16 cellular contexts compared by ENCODE assay signal in the genomic region with DNA sequence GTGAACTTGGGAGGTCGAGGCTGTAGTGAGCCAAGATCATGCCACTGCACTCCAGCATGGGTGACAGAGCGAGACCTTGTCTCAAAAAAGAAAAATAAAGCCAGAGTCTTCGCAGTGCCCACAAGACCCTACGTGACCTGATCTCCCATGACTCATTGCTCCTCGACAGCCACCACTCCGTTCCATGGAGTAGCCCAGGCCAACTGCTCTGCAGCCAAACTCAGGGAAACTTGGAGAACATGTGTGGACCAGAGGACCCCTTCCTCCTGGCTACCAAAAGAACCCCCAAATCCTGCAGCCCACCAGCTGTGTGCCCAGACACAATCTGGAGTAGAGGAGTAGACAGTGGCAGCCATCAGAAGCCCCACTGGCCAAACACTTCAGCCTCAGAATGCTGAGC. TPM values are rescaled to one million over a fixed set of nuclear protein-coding genes. Genes with fewer than 3 reads are reported as not detected.
A peak's percentile ranks its signal among the peaks of the same experiment; 100 is the strongest.
DNase-seq lines count a peak whose midpoint lies in the region; ATAC-seq lines count a peak whose summit lies in the region.
"Had no signal": no experiment of that assay in that cellular context is flagged by ENCODE, and none has a peak within 500 bp of the region (broad histone marks: within the 10 kb centered on the region; RNA-seq: fewer than 3 reads in every experiment).

No MANE protein-coding gene starts in this region.

- no peaks in the 10 kb centered on the region for H3K27me3 ChIP-seq in CD8-positive, alpha-beta memory T cell (ENCODE audit: insufficient read depth, low read length, poor library complexity, severe bottlenecking)
- H3K27me3 ChIP-seq: MG63, Peyer's patch had no signal

- no peak overlapping the region for H3K4me3 ChIP-seq in CD8-positive, alpha-beta memory T cell (ENCODE audit: low read length)
- H3K4me3 ChIP-seq: MG63, Peyer's patch had no signal

- POLR2A ChIA-PET in CD8-positive, alpha-beta memory T cell (lab: Charles Lee): interaction anchor here (1.2 kb wide), 1 partner anchor 31 kb away, joined by 3 read pairs; no protein-coding TSS in a partner anchor

- H3K9me3 Mint-ChIP-seq in activated CD8-positive, alpha-beta memory T cell treated with anti-CD3 and anti-CD28 coated beads, Interleukin-2, amount 10 ng/mL, durations not matched to agents 7 days and 5 days (ENCODE audit: low read depth): no peaks in the 10 kb centered on the region
- no peaks in the 10 kb centered on the region for H3K9me3 Mint-ChIP-seq in CD8-positive, alpha-beta memory T cell
- H3K9me3 Mint-ChIP-seq in central memory CD8-positive, alpha-beta T cell: no peaks in the 10 kb centered on the region
- peaks cover 3% of the 10 kb centered on the region for H3K9me3 Mint-ChIP-seq in stimulated activated effector memory CD8-positive, alpha-beta T cell treated with anti-CD3 and anti-CD28 coated beads, Interleukin-12 subunit alpha, Interleukin-12 subunit beta, amount 100 ng/mL, for 72 hours

- H3K9me3 ChIP-seq in CD8-positive, alpha-beta memory T cell (ENCODE audit: low read length): no peaks in the 10 kb centered on the region
- H3K9me3 ChIP-seq: MG63, Peyer's patch had no signal

- ATAC-seq in activated CD8-positive, alpha-beta memory T cell treated with anti-CD3 and anti-CD28 coated beads, Interleukin-2, amount 10 ng/mL, durations not matched to agents 7 days and 5 days: no peak
- ATAC-seq in central memory CD8-positive, alpha-beta T cell (replicated peaks; ENCODE audit: extremely low read depth, poor library complexity, severe bottlenecking): no peak
- no peak for ATAC-seq in stimulated activated effector memory CD8-positive, alpha-beta T cell treated with anti-CD3 and anti-CD28 coated beads, Interleukin-12 subunit alpha, Interleukin-12 subunit beta, amount 100 ng/mL, for 72 hours
- ATAC-seq in GM19328 (IDR thresholded peaks at IDR 0.05; ENCODE audit: unreplicated experiment): no peak

- no peaks in the 10 kb centered on the region for H3K36me3 Mint-ChIP-seq in activated CD8-positive, alpha-beta memory T cell treated with anti-CD3 and anti-CD28 coated beads, Interleukin-2, amount 10 ng/mL, durations not matched to agents 7 days and 5 days
- H3K36me3 Mint-ChIP-seq in CD8-positive, alpha-beta memory T cell: no peaks in the 10 kb centered on the region
- peaks cover 9% of the 10 kb centered on the region for H3K36me3 Mint-ChIP-seq in central memory CD8-positive, alpha-beta T cell (ENCODE audit: insufficient read depth)
- no peaks in the 10 kb centered on the region for H3K36me3 Mint-ChIP-seq in stimulated activated effector memory CD8-positive, alpha-beta T cell treated with anti-CD3 and anti-CD28 coated beads, Interleukin-12 subunit alpha, Interleukin-12 subunit beta, amount 100 ng/mL, for 72 hours

- no peaks in the 10 kb centered on the region for H3K27me3 Mint-ChIP-seq in activated CD8-positive, alpha-beta memory T cell treated with anti-CD3 and anti-CD28 coated beads, Interleukin-2, amount 10 ng/mL, durations not matched to agents 7 days and 5 days
- no peaks in the 10 kb centered on the region for H3K27me3 Mint-ChIP-seq in CD8-positive, alpha-beta memory T cell
- H3K27me3 Mint-ChIP-seq in central memory CD8-positive, alpha-beta T cell: no peaks in the 10 kb centered on the region

- no peak overlapping the region for H3K27ac Mint-ChIP-seq in activated CD8-positive, alpha-beta memory T cell treated with anti-CD3 and anti-CD28 coated beads, Interleukin-2, amount 10 ng/mL, durations not matched to agents 7 days and 5 days
- H3K27ac Mint-ChIP-seq in CD8-positive, alpha-beta memory T cell: peak overlapping the region in 7 of 8 donors; percentile 89 to 99 (median 94)
- peak overlapping the region; percentile 93 for H3K27ac Mint-ChIP-seq in central memory CD8-positive, alpha-beta T cell (ENCODE audit: low read depth)
- H3K27ac Mint-ChIP-seq in stimulated activated effector memory CD8-positive, alpha-beta T cell treated with anti-CD3 and anti-CD28 coated beads, Interleukin-12 subunit alpha, Interleukin-12 subunit beta, amount 100 ng/mL, for 72 hours: peak overlapping the region; percentile 86

- H3K4me1 Mint-ChIP-seq in activated CD8-positive, alpha-beta memory T cell treated with anti-CD3 and anti-CD28 coated beads, Interleukin-2, amount 10 ng/mL, durations not matched to agents 7 days and 5 days: peaks cover 34% of the 10 kb centered on the region
- H3K4me1 Mint-ChIP-seq in CD8-positive, alpha-beta memory T cell: peaks cover 55 to 75% (median 71%) of the 10 kb centered on the region in 3 donors
- H3K4me1 Mint-ChIP-seq in central memory CD8-positive, alpha-beta T cell: peaks cover 72% of the 10 kb centered on the region
- peaks cover 69% of the 10 kb centered on the region for H3K4me1 Mint-ChIP-seq in stimulated activated effector memory CD8-positive, alpha-beta T cell treated with anti-CD3 and anti-CD28 coated beads, Interleukin-12 subunit alpha, Interleukin-12 subunit beta, amount 100 ng/mL, for 72 hours

- DNase-seq in activated CD8-positive, alpha-beta memory T cell treated with anti-CD3 and anti-CD28 coated beads, Interleukin-2, amount 10 ng/mL, durations not matched to agents 7 days and 5 days: peak; percentile 4
- DNase-seq in activated CD8-positive, alpha-beta memory T cell treated with anti-CD3 and anti-CD28 coated beads, Interleukin-2, amount 50 U/mL, for 48 hours: no peak
- DNase-seq in CD8-positive, alpha-beta memory T cell: no peak
- DNase-seq in central memory CD8-positive, alpha-beta T cell (ENCODE audit: low spot score in 2 of 2): peak in 1 of 2 donors; percentile 8
- DNase-seq in stimulated activated effector memory CD8-positive, alpha-beta T cell treated with anti-CD3 and anti-CD28 coated beads, Interleukin-12 subunit alpha, Interleukin-12 subunit beta, amount 100 ng/mL, for 72 hours (ENCODE audit: low spot score in 2 of 2): peak in 1 of 2 donors; percentile 47
- DNase-seq in amniotic stem cell (lab: John Stamatoyannopoulos, UW) (no peak), NCI-H187 (lab: John Stamatoyannopoulos, UW) (no peak)
- DNase-seq: KG1, MG63, NCI-H1105, NCI-H1930, NCI-H2171 treated with DMSO at 0.1 percent for 48 hours, NCI-H82, Peyer's patch, Right ventricle myocardium superior had no signal

- peaks cover 32% of the 10 kb centered on the region for H3K4me1 ChIP-seq in CD8-positive, alpha-beta memory T cell (ENCODE audit: insufficient read depth, low read length)

- H3K36me3 ChIP-seq in CD8-positive, alpha-beta memory T cell (ENCODE audit: insufficient read depth, low read length): no peaks in the 10 kb centered on the region
- H3K36me3 ChIP-seq: MG63, Peyer's patch had no signal

- no peak overlapping the region for H3K4me3 Mint-ChIP-seq in activated CD8-positive, alpha-beta memory T cell treated with anti-CD3 and anti-CD28 coated beads, Interleukin-2, amount 10 ng/mL, durations not matched to agents 7 days and 5 days
- peak overlapping the region in 1 of 7 donors; percentile 11 for H3K4me3 Mint-ChIP-seq in CD8-positive, alpha-beta memory T cell
- H3K4me3 Mint-ChIP-seq in central memory CD8-positive, alpha-beta T cell: peak overlapping the region; percentile 78
- H3K4me3 Mint-ChIP-seq in stimulated activated effector memory CD8-positive, alpha-beta T cell treated with anti-CD3 and anti-CD28 coated beads, Interleukin-12 subunit alpha, Interleukin-12 subunit beta, amount 100 ng/mL, for 72 hours: peak overlapping the region; percentile 75

- CTCF ChIA-PET in activated CD8-positive, alpha-beta memory T cell treated with anti-CD3 and anti-CD28 coated beads, Interleukin-2, amount 10 ng/mL, durations not matched to agents 7 days and 5 days (lab: Charles Lee): no interaction called here
- CTCF ChIA-PET in CD8-positive, alpha-beta memory T cell (lab: Charles Lee): interaction anchor here (2.8 kb wide), 1 partner anchor 8 kb away, joined by 14 read pairs; no protein-coding TSS in a partner anchor

- no peak overlapping the region for H3K27ac ChIP-seq in CD8-positive, alpha-beta memory T cell (ENCODE audit: low read depth, low read length)
- H3K27ac ChIP-seq: Peyer's patch had no signal

RNA-seq across cellular contexts. Expression of gene PPP2R5C, which starts 32.1 kb away (rescaled TPM):
- total RNA-seq in activated CD8-positive, alpha-beta memory T cell treated with anti-CD3 and anti-CD28 coated beads, Interleukin-2, amount 10 ng/mL, durations not matched to agents 7 days and 5 days: 100 to 1,000 TPM; 213 to 234 TPM
- total RNA-seq in CD8-positive, alpha-beta memory T cell: 100 to 1,000 TPM; 278 to 307 TPM
- polyA plus RNA-seq in CD8-positive, alpha-beta memory T cell: 342 TPM
